ENCODE assay signal across 7 cellular contexts in the genomic region with DNA sequence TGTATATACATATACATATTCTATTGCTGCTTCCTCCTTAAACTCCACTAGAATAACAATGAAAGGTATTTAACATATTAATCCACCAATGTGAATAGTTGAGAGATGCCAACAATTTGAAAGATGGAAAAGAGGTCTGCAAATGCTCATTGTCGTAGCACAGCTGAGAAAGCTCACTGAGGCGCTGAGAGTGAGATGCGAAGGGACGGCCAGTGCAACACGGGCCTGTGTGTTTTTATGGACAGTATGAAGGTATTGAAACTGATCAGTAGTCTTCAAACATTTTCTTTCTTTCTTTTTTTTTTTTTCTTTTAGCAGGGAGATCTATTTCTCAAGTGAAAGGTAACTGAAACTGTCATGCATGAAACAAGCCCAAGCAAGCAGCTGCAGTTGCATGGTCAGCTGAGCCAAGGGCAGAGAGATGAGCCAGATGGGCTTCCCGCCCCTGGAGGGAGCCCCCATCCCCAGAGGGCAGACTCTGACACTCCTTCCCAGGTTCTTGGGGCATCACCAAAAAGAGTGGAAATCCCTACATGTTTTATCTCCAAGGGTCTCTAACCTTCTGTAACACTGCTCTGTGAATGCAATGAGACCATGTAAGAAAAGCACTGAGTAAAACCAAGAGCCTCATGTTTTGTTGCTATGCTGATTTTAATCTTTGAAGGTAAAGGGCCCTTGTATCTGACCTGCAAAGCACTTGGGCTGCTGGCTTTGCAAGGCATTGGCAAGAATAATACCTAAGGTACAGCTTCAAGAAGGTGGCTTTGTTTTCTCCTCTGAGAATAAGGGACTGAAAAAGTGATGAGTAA. TPM values are rescaled to one million over a fixed set of nuclear protein-coding genes. Genes with fewer than 3 reads are reported as not detected.
DNase-seq lines count a peak whose midpoint lies in the region; ATAC-seq and TF ChIP-seq lines count a peak whose summit lies in the region.

No MANE protein-coding gene starts in this region.

- H3K36me3 ChIP-seq in heart left ventricle, result no peaks in the 10 kb centered on the region

- no peak overlapping the region for H3K4me3 ChIP-seq in heart left ventricle

- no peak for DNase-seq in memory B cell (ENCODE audit: low spot score in 2 of 2)
- no peak for DNase-seq in NCI-H345 treated with DMSO at 0.1 percent for 48 hours (lab: John Stamatoyannopoulos, UW; ENCODE audit: unreplicated experiment)
- DNase-seq in heart left ventricle, result no peak
- DNase-seq in left ventricle myocardium superior, result no peak

- WGBS in heart left ventricle, 4 donors, result 76 to 79% (median 78%) methylated on average over 6 of the region's 6 CpGs

- H3K9me3 Mint-ChIP-seq in memory B cell, result peaks cover 6% of the 10 kb centered on the region

- H3K4me1 ChIP-seq in heart left ventricle, result peaks cover 0 to 28% (median 0%) of the 10 kb centered on the region in 12 donors

- H3K27me3 ChIP-seq in heart left ventricle, result no peaks in the 10 kb centered on the region

- intact Hi-C loops in heart left ventricle (cut with DNase I) (loop anchor here in 1 of 10 donors (5.0 kb wide), 1 partner anchor 113 kb away; no protein-coding TSS in a partner anchor), left ventricle myocardium superior (cut with micrococcal nuclease) (no loop called here)

- no peaks in the 10 kb centered on the region for H3K27me3 Mint-ChIP-seq in memory B cell

- peaks cover 31% of the 10 kb centered on the region for H3K4me1 Mint-ChIP-seq in memory B cell

- peak overlapping the region in 1 of 12 donors; percentile 85 for H3K27ac ChIP-seq in heart left ventricle

- ATAC-seq in GM18873 (IDR thresholded peaks at IDR 0.05; ENCODE audit: low FRiP score, unreplicated experiment) (peak; percentile 61), GM21723 (IDR thresholded peaks at IDR 0.05; ENCODE audit: unreplicated experiment) (peak; percentile 73), HG03520 (IDR thresholded peaks at IDR 0.05; ENCODE audit: unreplicated experiment) (peak; percentile 66), memory B cell (ENCODE audit: low read depth) (no peak), heart left ventricle (no peak), left ventricle myocardium superior (no peak)

- peak overlapping the region; percentile 88 for H3K27ac Mint-ChIP-seq in memory B cell

- H3K36me3 Mint-ChIP-seq in memory B cell, result no peaks in the 10 kb centered on the region

- no peaks in the 10 kb centered on the region for H3K9me3 ChIP-seq in heart left ventricle

- TF ChIP-seq POLR2A in heart left ventricle (IDR thresholded peaks at IDR 0.05), result no peak

- no peak for TF ChIP-seq CTCF in heart left ventricle (IDR thresholded peaks at IDR 0.05)

- peak overlapping the region; percentile 18 for H3K4me3 Mint-ChIP-seq in memory B cell

RNA-seq across cellular contexts. Expression of gene HS3ST1, which starts 41.4 kb away (rescaled TPM):
- total RNA-seq in heart left ventricle (1 to 10 TPM in 6 of 9 donors, under 1 TPM in 3; 0.33 to 2.5 (median 1.1) TPM), left ventricle myocardium superior (0.94 TPM)
- polyA plus RNA-seq in heart left ventricle, result 1 to 10 TPM in 1 of 2 donors, under 1 TPM in 1; 0.30 to 1.5 TPM

Comparison
In these comparisons a context has a peak if more than half of its experiments do, and no peak if none do; other contexts are left out.
1. ATAC-seq: peak in GM18873 (single experiment), GM21723 (single experiment) and HG03520 (single experiment); none in memory B cell (single experiment), heart left ventricle (0 of 4) and left ventricle myocardium superior (single experiment).